ENCODE assay signal across 14 cellular contexts in genomic region chr5:98458004-98458403, GRCh38.
DNase-seq lines count a peak whose midpoint lies in the region; ATAC-seq, FAIRE-seq and TF ChIP-seq lines count a peak whose summit lies in the region.
"Had no signal": no experiment of that assay in that cellular context is flagged by ENCODE, and none has a peak within 500 bp of the region (broad histone marks: within the 10 kb centered on the region; RNA-seq: fewer than 3 reads in every experiment).

No MANE protein-coding gene starts in this region.

- ATAC-seq in GM18867 (IDR thresholded peaks at IDR 0.05; ENCODE audit: unreplicated experiment) (peak; percentile 54), GM18909 (IDR thresholded peaks at IDR 0.05; ENCODE audit: poor library complexity, unreplicated experiment) (no peak), GM19397 (IDR thresholded peaks at IDR 0.05; ENCODE audit: unreplicated experiment) (no peak)
- ATAC-seq: upper lobe of right lung had no signal

- no peak for FAIRE-seq in RCC 7860 (lab: Jason Lieb, UNC)

- no peaks in the 10 kb centered on the region for H3K79me2 ChIP-seq in fibroblast of lung (ENCODE audit: control insufficient read depth, insufficient read depth, low read length)

- H3K4me2 ChIP-seq in fibroblast of lung (ENCODE audit: extremely low read depth, insufficient read depth, low read length) = no peak overlapping the region

- H2AFZ ChIP-seq in fibroblast of lung (ENCODE audit: low read length) = no peak overlapping the region

- peak; percentile 9 for DNase-seq in RCC 7860 (ENCODE audit: low spot score)
- peak; percentile 26 to 84 for DNase-seq in fibroblast of lung (ENCODE audit: low read depth in 2 of 2)
- DNase-seq in stromal cell of bone marrow (ENCODE audit: low read depth) = peak; percentile 81
- DNase-seq in NCI-H2081 (lab: John Stamatoyannopoulos, UW) = no peak
- DNase-seq: activated CD4-positive, alpha-beta T cell treated with anti-CD3 and anti-CD28 coated beads, Interleukin-2, amount 50 U/mL, for 1 hour; anterior cingulate cortex; esophagus squamous epithelium; NCI-H187 treated with DMSO at 0.1 percent for 48 hours; NCI-H526; stimulated activated CD4-positive, alpha-beta T cell treated with anti-CD3 and anti-CD28 coated beads, Interleukin-4, amount 100 ng/mL, for 24 hours; upper lobe of right lung had no signal

- H4K20me1 ChIP-seq in fibroblast of lung (ENCODE audit: control insufficient read depth, extremely low read depth, insufficient read depth, low read length) = no peaks in the 10 kb centered on the region

- no peaks in the 10 kb centered on the region for H3K27me3 ChIP-seq in fibroblast of lung (ENCODE audit: control insufficient read depth, insufficient read depth, low read length)
- H3K27me3 ChIP-seq: esophagus squamous epithelium, upper lobe of right lung had no signal

- H3K27ac ChIP-seq in fibroblast of lung (ENCODE audit: insufficient read depth, low read length) = no peak overlapping the region
- H3K27ac ChIP-seq: esophagus squamous epithelium, upper lobe of right lung had no signal

- peaks cover 3% of the 10 kb centered on the region for H3K4me1 ChIP-seq in fibroblast of lung (ENCODE audit: control insufficient read depth, extremely low read depth, insufficient read depth, low read length)
- H3K4me1 ChIP-seq: esophagus squamous epithelium, upper lobe of right lung had no signal

- no peak for TF ChIP-seq CTCF in fibroblast of lung (conservative IDR thresholded peaks at IDR 0.05 in 1 of 2, IDR thresholded peaks at IDR 0.05 in 1 of 2; ENCODE audit: low read depth in 1 of 2, low read length in 2 of 2)

- no peaks in the 10 kb centered on the region for H3K36me3 ChIP-seq in fibroblast of lung (ENCODE audit: control insufficient read depth, insufficient read depth, low read length)
- H3K36me3 ChIP-seq: esophagus squamous epithelium, upper lobe of right lung had no signal

- no peak overlapping the region for H3K4me3 ChIP-seq in fibroblast of lung (replicated peaks in 1 of 4; ENCODE audit: control extremely low read depth in 1 of 4, insufficient read depth in 1 of 4, low read depth in 3 of 4, low read length in 4 of 4)
- H3K4me3 ChIP-seq: esophagus squamous epithelium, upper lobe of right lung had no signal

- H3K9me3 ChIP-seq in fibroblast of lung (ENCODE audit: control insufficient read depth, insufficient read depth, low read depth, low read length) = no peaks in the 10 kb centered on the region
- H3K9me3 ChIP-seq: esophagus squamous epithelium, upper lobe of right lung had no signal

- H3K9ac ChIP-seq in fibroblast of lung (ENCODE audit: insufficient read depth, low read length) = no peak overlapping the region

Comparison
In these comparisons a context has a peak if more than half of its experiments do, and no peak if none do; other contexts are left out.
1. DNase-seq: peak in RCC 7860 (single experiment), fibroblast of lung (2 of 2) and stromal cell of bone marrow (single experiment); none in NCI-H2081 (0 of 2).